Comparison of ENCODE assay signal across 8 cellular contexts in genomic region chr1:224615861-224616760, GRCh38. TPM values are rescaled to one million over a fixed set of nuclear protein-coding genes. Genes with fewer than 3 reads are reported as not detected.
DNase-seq lines count a peak whose midpoint lies in the region; ATAC-seq and TF ChIP-seq lines count a peak whose summit lies in the region.

CNIH3 (plus strand) TSS chr1:224616317; CDS start chr1:224617175, 858 bp downstream.

- H3K4me1 Mint-ChIP-seq in activated T-cell treated with anti-CD3 and anti-CD28 coated beads, Interleukin-2, amount 50 U/mL, for 72 hours (ENCODE audit: low read depth): peaks cover 31% of the 10 kb centered on the region

- H3K36me3 Mint-ChIP-seq in activated T-cell treated with anti-CD3 and anti-CD28 coated beads, Interleukin-2, amount 50 U/mL, for 72 hours (ENCODE audit: insufficient read depth in 2 of 2): peaks cover 2% of the 10 kb centered on the region in 2 donors

- peak within 1 kb of the TSS; percentile 18 to 60 (median 44) for H3K4me3 ChIP-seq in heart right ventricle
- peak within 1 kb of the TSS in 3 of 4 donors; percentile 24 to 39 (median 33) for H3K4me3 ChIP-seq in sigmoid colon

- H3K4me1 ChIP-seq in heart right ventricle (peaks cover 5 to 21% (median 18%) of the 10 kb centered on the region in 9 donors), sigmoid colon (peaks cover 0 to 17% (median 17%) of the 10 kb centered on the region in 4 donors)

- H3K27ac ChIP-seq in heart right ventricle (no peak within 1 kb of the TSS), sigmoid colon (no peak within 1 kb of the TSS)

- H3K9me3 Mint-ChIP-seq in activated T-cell treated with anti-CD3 and anti-CD28 coated beads, Interleukin-2, amount 50 U/mL, for 72 hours: no peaks in the 10 kb centered on the region

- no peak for TF ChIP-seq EP300 in sigmoid colon (IDR thresholded peaks at IDR 0.05)

- no peaks in the 10 kb centered on the region for H3K36me3 ChIP-seq in heart right ventricle
- no peaks in the 10 kb centered on the region for H3K36me3 ChIP-seq in sigmoid colon

- intact Hi-C loops in heart right ventricle (cut with DNase I) (loop anchor here in 1 of 10 donors (10.0 kb wide), 1 partner anchor 91 kb away; no protein-coding TSS in a partner anchor), left ventricle myocardium superior (cut with micrococcal nuclease) (no loop called here), left cardiac atrium (cut with DNase I) (no loop called here), sigmoid colon (cut with DNase I) (no loop called here)

- peak within 1 kb of the TSS; percentile 87 to 89 for H3K4me3 Mint-ChIP-seq in activated T-cell treated with anti-CD3 and anti-CD28 coated beads, Interleukin-2, amount 50 U/mL, for 72 hours

- TF ChIP-seq CTCF in heart right ventricle (IDR thresholded peaks at IDR 0.05) (no peak), sigmoid colon (IDR thresholded peaks at IDR 0.05) (no peak)

- no peak for TF ChIP-seq POLR2A in sigmoid colon (IDR thresholded peaks at IDR 0.05)

- no peaks in the 10 kb centered on the region for H3K9me3 ChIP-seq in heart right ventricle
- H3K9me3 ChIP-seq in sigmoid colon: no peaks in the 10 kb centered on the region

- ATAC-seq in heart right ventricle (peak in 2 of 8 donors; percentile 18 to 23), left ventricle myocardium superior (no peak), left cardiac atrium (peak; percentile 30 to 31), HG03196 (IDR thresholded peaks at IDR 0.05; ENCODE audit: unreplicated experiment) (no peak), GM21717 (IDR thresholded peaks at IDR 0.05; ENCODE audit: unreplicated experiment) (no peak)
- ATAC-seq in activated T-cell treated with anti-CD3 and anti-CD28 coated beads, Interleukin-2, amount 50 U/mL, for 72 hours (replicated peaks in 1 of 2): peak; percentile 65 to 74

- H3K27me3 ChIP-seq in heart right ventricle (peaks cover 6 to 75% (median 69%) of the 10 kb centered on the region in 7 donors), sigmoid colon (peaks cover 22 to 61% (median 28%) of the 10 kb centered on the region in 3 donors)

- peaks cover 54% of the 10 kb centered on the region for H3K27me3 Mint-ChIP-seq in activated T-cell treated with anti-CD3 and anti-CD28 coated beads, Interleukin-2, amount 50 U/mL, for 72 hours (ENCODE audit: low read depth)

- WGBS in heart right ventricle, 2 donors: 0 to 1% methylated on average over 89 to 91 of the region's 91 CpGs
- 1 to 2% methylated on average over 91 of the region's 91 CpGs for WGBS in sigmoid colon, 2 donors

- no peak within 1 kb of the TSS for H3K27ac Mint-ChIP-seq in activated T-cell treated with anti-CD3 and anti-CD28 coated beads, Interleukin-2, amount 50 U/mL, for 72 hours

- DNase-seq in heart right ventricle: no peak
- DNase-seq in left ventricle myocardium superior: no peak
- peak; percentile 92 for DNase-seq in NCI-H510A treated with DMSO at 0.1 percent for 48 hours (lab: John Stamatoyannopoulos, UW)
- DNase-seq in activated T-cell treated with anti-CD3 and anti-CD28 coated beads, Interleukin-2, amount 50 U/mL, for 72 hours: peak; percentile 38 to 43
- DNase-seq in left cardiac atrium: no peak
- DNase-seq in sigmoid colon: no peak

RNA-seq across cellular contexts. Expression of gene CNIH3, which starts in this region (rescaled TPM):
- 1 to 10 TPM in 5 of 10 donors, under 1 TPM in 5; 0.28 to 1.8 (median 0.97) TPM for total RNA-seq in heart right ventricle
- under 1 TPM; 0.39 to 0.66 TPM for polyA plus RNA-seq in heart right ventricle
- total RNA-seq in left ventricle myocardium superior: 0.99 TPM
- total RNA-seq in activated T-cell treated with anti-CD3 and anti-CD28 coated beads, Interleukin-2, amount 50 U/mL, for 72 hours: 1 to 10 TPM in 1 of 2 donors, under 1 TPM in 1; 0.62 to 1.4 TPM
- total RNA-seq in left cardiac atrium: 1 to 10 TPM in 1 of 2 donors, under 1 TPM in 1; 0.88 to 1.3 TPM
- total RNA-seq in sigmoid colon: 1 to 10 TPM; 1.4 to 2.8 (median 2.3) TPM
- polyA plus RNA-seq in sigmoid colon: 1 to 10 TPM in 2 of 3 donors, under 1 TPM in 1; 0.60 to 1.4 (median 1.0) TPM

Comparison
In these comparisons a context has a peak if more than half of its experiments do, and no peak if none do; other contexts are left out.
1. ATAC-seq: peak in activated T-cell treated with anti-CD3 and anti-CD28 coated beads, Interleukin-2, amount 50 U/mL, for 72 hours (2 of 2) and left cardiac atrium (2 of 2); none in left ventricle myocardium superior (single experiment), HG03196 (single experiment) and GM21717 (single experiment).
2. DNase-seq: peak in NCI-H510A treated with DMSO at 0.1 percent for 48 hours (single experiment) and activated T-cell treated with anti-CD3 and anti-CD28 coated beads, Interleukin-2, amount 50 U/mL, for 72 hours (2 of 2); none in heart right ventricle (0 of 2), left ventricle myocardium superior (single experiment), left cardiac atrium (single experiment) and sigmoid colon (single experiment).